ENCODE assay signal across 6 cellular contexts in the genomic region with DNA sequence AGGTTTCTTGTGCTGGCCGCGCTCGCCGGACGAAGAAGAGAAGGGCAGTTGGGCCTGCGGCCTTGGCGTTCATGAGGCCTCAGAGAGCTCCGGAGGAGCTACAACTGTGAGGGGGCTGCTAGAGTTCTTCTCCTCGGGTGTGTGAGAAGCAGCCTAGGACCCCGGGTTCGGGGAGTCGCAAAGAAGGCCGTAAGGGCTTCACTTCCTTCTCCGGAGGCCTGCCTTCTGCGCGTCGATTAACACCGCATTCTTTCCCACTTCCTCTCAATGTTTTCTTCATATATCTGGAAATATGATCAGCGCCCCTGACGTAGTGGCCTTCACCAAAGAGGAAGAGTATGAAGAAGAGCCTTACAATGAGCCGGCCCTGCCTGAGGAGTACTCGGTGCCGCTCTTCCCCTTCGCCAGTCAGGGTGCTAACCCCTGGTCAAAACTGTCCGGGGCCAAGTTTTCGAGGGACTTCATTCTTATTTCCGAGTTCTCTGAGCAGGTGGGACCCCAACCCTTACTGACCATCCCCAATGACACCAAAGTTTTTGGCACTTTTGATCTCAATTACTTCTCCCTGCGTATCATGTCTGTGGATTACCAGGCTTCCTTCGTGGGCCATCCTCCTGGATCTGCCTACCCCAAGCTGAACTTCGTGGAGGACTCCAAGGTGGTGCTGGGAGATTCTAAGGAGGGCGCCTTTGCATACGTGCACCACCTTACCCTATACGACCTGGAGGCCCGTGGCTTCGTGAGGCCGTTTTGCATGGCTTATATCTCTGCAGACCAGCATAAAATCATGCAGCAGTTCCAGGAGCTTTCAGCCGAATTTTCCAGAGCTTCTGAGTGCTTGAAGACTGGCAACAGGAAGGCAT. TPM values are rescaled to one million over a fixed set of nuclear protein-coding genes. Genes with fewer than 3 reads are reported as not detected.
DNase-seq lines count a peak whose midpoint lies in the region; ATAC-seq and TF ChIP-seq lines count a peak whose summit lies in the region.

No MANE protein-coding gene starts in this region.

- H3K27ac ChIP-seq in KOPT-K1 (ENCODE audit: low read depth, low read length, poor library complexity, severe bottlenecking), result peak overlapping the region; percentile 74
- H3K27ac ChIP-seq in cingulate gyrus (ENCODE audit: low read depth, low read length), result peak overlapping the region; percentile 94
- H3K27ac ChIP-seq in trophoblast cell (ENCODE audit: low read depth, low read length), result peak overlapping the region; percentile 83

- no peak overlapping the region for H3K23ac ChIP-seq in trophoblast cell (ENCODE audit: low read length)

- H3K27me3 ChIP-seq in BE2C, result no peaks in the 10 kb centered on the region
- no peaks in the 10 kb centered on the region for H3K27me3 ChIP-seq in trophoblast cell (ENCODE audit: insufficient read depth, low read length)

- peak overlapping the region; percentile 96 for H4K12ac ChIP-seq in trophoblast cell (ENCODE audit: low read depth, low read length)

- peaks cover 9% of the 10 kb centered on the region for H3K79me1 ChIP-seq in trophoblast cell (ENCODE audit: low read length)

- H3K4me3 ChIP-seq in BE2C (ENCODE audit: low read depth, low read length) (peak overlapping the region; percentile 93), trophoblast cell (ENCODE audit: low read depth, low read length) (peak overlapping the region; percentile 93)

- H2AK5ac ChIP-seq in trophoblast cell (ENCODE audit: low read length), result peak overlapping the region; percentile 40

- H3K36me3 ChIP-seq in BE2C (peaks cover 18% of the 10 kb centered on the region), KOPT-K1 (ENCODE audit: insufficient read depth, low read length) (peaks cover 67% of the 10 kb centered on the region), trophoblast cell (ENCODE audit: control insufficient read depth in 1 of 2, insufficient read depth in 2 of 2, low read length in 2 of 2) (peaks cover 19 to 27% of the 10 kb centered on the region in 2 experiments)

- H4K8ac ChIP-seq in trophoblast cell (ENCODE audit: low read depth, low read length), result peak overlapping the region; percentile 99

- H3K18ac ChIP-seq in trophoblast cell (ENCODE audit: low read length), result peak overlapping the region; percentile 85

- no peak for ATAC-seq in HG03196 (IDR thresholded peaks at IDR 0.05; ENCODE audit: unreplicated experiment)

- H3K4me1 ChIP-seq in BE2C (no peaks in the 10 kb centered on the region), trophoblast cell (ENCODE audit: control insufficient read depth in 1 of 2, insufficient read depth in 2 of 2, low read length in 2 of 2) (peaks cover 15 to 17% of the 10 kb centered on the region in 2 experiments)

- H3K14ac ChIP-seq in trophoblast cell (ENCODE audit: low read length), result peak overlapping the region; percentile 93

- peak overlapping the region; percentile 34 for H2BK120ac ChIP-seq in trophoblast cell (ENCODE audit: insufficient read depth, low read length, poor library complexity)

- no peak overlapping the region for H2BK12ac ChIP-seq in trophoblast cell (ENCODE audit: low read length)

- peaks cover 18% of the 10 kb centered on the region for H3K79me2 ChIP-seq in trophoblast cell (ENCODE audit: control insufficient read depth, insufficient read depth, low read length, poor library complexity)

- DNase-seq in BE2C (no peak), trophoblast cell (peak in 1 of 2 donors; percentile 33), NCI-H187 (lab: John Stamatoyannopoulos, UW) (no peak)

- H2AFZ ChIP-seq in trophoblast cell (ENCODE audit: insufficient read depth, low read length, poor library complexity), result peak overlapping the region; percentile 93

- H4K91ac ChIP-seq in trophoblast cell (ENCODE audit: low read depth, low read length), result peak overlapping the region; percentile 84

- H3K4ac ChIP-seq in trophoblast cell (ENCODE audit: low read depth, low read length), result peak overlapping the region; percentile 66

- peak overlapping the region; percentile 88 for H3K4me2 ChIP-seq in trophoblast cell (ENCODE audit: low read length)

- H3K9me3 ChIP-seq in BE2C, result no peaks in the 10 kb centered on the region
- no peaks in the 10 kb centered on the region for H3K9me3 ChIP-seq in KOPT-K1 (ENCODE audit: insufficient read depth, low read length, poor library complexity, severe bottlenecking)
- peaks cover 3% of the 10 kb centered on the region for H3K9me3 ChIP-seq in trophoblast cell (ENCODE audit: insufficient read depth, low read depth, low read length)

- no peak for TF ChIP-seq CTCF in BE2C (IDR thresholded peaks at IDR 0.05; ENCODE audit: low read depth, low read length)

- H3K9ac ChIP-seq in trophoblast cell (ENCODE audit: low read length), result peak overlapping the region; percentile 80

- WGBS in trophoblast cell (ENCODE audit: extremely low coverage, insufficient coverage, insufficient read length), result no CpG with 5 or more reads among the region's 37 CpGs

- H2BK5ac ChIP-seq in trophoblast cell (ENCODE audit: low read depth, low read length, poor library complexity), result peak overlapping the region; percentile 85

RNA-seq across cellular contexts. Expression of a gene that starts 0.6 kb away (rescaled TPM):
- 7.1 TPM for polyA plus RNA-seq in BE2C (2012; ENCODE audit: insufficient read depth, insufficient read length, low read depth)
- polyA plus RNA-seq in trophoblast cell (2013), result 10.4 and 10.8 TPM in 2 replicates

RNA-seq across cellular contexts. Expression of a gene that starts 0.9 kb away (rescaled TPM):
- 14.1 TPM for polyA plus RNA-seq in BE2C (2012; ENCODE audit: insufficient read depth, insufficient read length, low read depth)
- 18.1 and 19.5 TPM in 2 replicates for polyA plus RNA-seq in trophoblast cell (2013)

RNA-seq across cellular contexts. Expression of a gene that starts 47.6 kb away (rescaled TPM):
- 3.2 TPM for polyA plus RNA-seq in BE2C (2012; ENCODE audit: insufficient read depth, insufficient read length, low read depth)
- 22.6 and 22.7 TPM in 2 replicates for polyA plus RNA-seq in trophoblast cell (2013)

RNA-seq across cellular contexts. Expression of a gene that starts 55.3 kb away (rescaled TPM):
- 6.6 TPM for polyA plus RNA-seq in BE2C (2012; ENCODE audit: insufficient read depth, insufficient read length, low read depth)
- polyA plus RNA-seq in trophoblast cell (2013), result 5.1 and 5.3 TPM in 2 replicates

RNA-seq across cellular contexts. Expression of a gene that starts 57.2 kb away (rescaled TPM):
- polyA plus RNA-seq in BE2C (2012; ENCODE audit: insufficient read depth, insufficient read length, low read depth), result 98.2 TPM
- 170 and 174 TPM in 2 replicates for polyA plus RNA-seq in trophoblast cell (2013)
